In genomic region chr12:971991-972390, GRCh38 we compare ENCODE assay signal across 24 cellular contexts.
"Had no signal": no experiment of that assay in that cellular context is flagged by ENCODE, and none has a peak within 500 bp of the region (broad histone marks: within the 10 kb centered on the region; RNA-seq: fewer than 3 reads in every experiment).

No MANE protein-coding gene starts in this region.

- H3K27ac ChIP-seq: stomach, suprapubic skin, testis, thoracic aorta, thyroid gland, tibial artery, tibial nerve, transverse colon, upper lobe of left lung, upper lobe of right lung, uterus, vagina had no signal

- H3K4me1 ChIP-seq: stomach, suprapubic skin, thyroid gland, tibial artery, tibial nerve, transverse colon, upper lobe of left lung, upper lobe of right lung, uterus, vagina had no signal

- H3K4me3 ChIP-seq: stomach, suprapubic skin, testis, thoracic aorta, thyroid gland, tibial artery, tibial nerve, transverse colon, upper lobe of left lung, upper lobe of right lung, uterus, vagina had no signal

- DNase-seq: stimulated activated CD4-positive, alpha-beta T cell treated with anti-CD3 and anti-CD28 coated beads, Interleukin-2, amount 100 ng/mL, for 24 hours; stimulated activated CD4-positive, alpha-beta T cell treated with anti-CD3 and anti-CD28 coated beads, Interleukin-2, amount 100 ng/mL, for 48 hours; stimulated activated CD4-positive, alpha-beta T cell treated with anti-CD3 and anti-CD28 coated beads, Interleukin-4, amount 100 ng/mL, for 1 hour; stimulated activated CD4-positive, alpha-beta T cell treated with anti-CD3 and anti-CD28 coated beads, Interleukin-4, amount 100 ng/mL, for 24 hours; stimulated activated CD4-positive, alpha-beta T cell treated with anti-CD3 and anti-CD28 coated beads, Interleukin-4, amount 100 ng/mL, for 4 hours; stimulated activated CD8-positive, alpha-beta memory T cell treated with anti-CD3 and anti-CD28 coated beads, Interleukin-4, amount 100 ng/mL, for 48 hours; stimulated activated naive B cell treated with anti-CD40 and anti-IgM and Interleukin-4, amounts not matched to agents 10 μg/mL and 1 μg/mL and 100 μg/mL, for 72 hours; stimulated activated naive CD4-positive, alpha-beta T cell; stimulated activated naive CD4-positive, alpha-beta T cell treated with Interleukin-2 at 50 U/mL for 16 hours; stimulated activated naive CD8-positive, alpha-beta T cell treated with anti-CD3 and anti-CD28 coated beads, Interleukin-15, amount 100 ng/mL, for 72 hours; stimulated activated naive CD8-positive, alpha-beta T cell treated with anti-CD3 and anti-CD28 coated beads, Interleukin-15, Interleukin-2, amounts not matched to agents 100 U/mL and 50 U/mL, for 24 hours; stomach; substantia nigra; testis; thyroid gland; tibial artery; transverse colon; upper lobe of right lung; uterus had no signal

- H3K36me3 ChIP-seq: suprapubic skin, thoracic aorta, thyroid gland, tibial artery, transverse colon, upper lobe of left lung, upper lobe of right lung, uterus, vagina had no signal

- H3K9me3 ChIP-seq: stomach, suprapubic skin, testis, thoracic aorta, thyroid gland, tibial artery, tibial nerve, transverse colon, upper lobe of left lung, upper lobe of right lung, uterus, vagina had no signal

- H3K27me3 ChIP-seq: stomach, suprapubic skin, testis, thyroid gland, tibial artery, tibial nerve, transverse colon, upper lobe of left lung, upper lobe of right lung, uterus, vagina had no signal
